In the genomic region with DNA sequence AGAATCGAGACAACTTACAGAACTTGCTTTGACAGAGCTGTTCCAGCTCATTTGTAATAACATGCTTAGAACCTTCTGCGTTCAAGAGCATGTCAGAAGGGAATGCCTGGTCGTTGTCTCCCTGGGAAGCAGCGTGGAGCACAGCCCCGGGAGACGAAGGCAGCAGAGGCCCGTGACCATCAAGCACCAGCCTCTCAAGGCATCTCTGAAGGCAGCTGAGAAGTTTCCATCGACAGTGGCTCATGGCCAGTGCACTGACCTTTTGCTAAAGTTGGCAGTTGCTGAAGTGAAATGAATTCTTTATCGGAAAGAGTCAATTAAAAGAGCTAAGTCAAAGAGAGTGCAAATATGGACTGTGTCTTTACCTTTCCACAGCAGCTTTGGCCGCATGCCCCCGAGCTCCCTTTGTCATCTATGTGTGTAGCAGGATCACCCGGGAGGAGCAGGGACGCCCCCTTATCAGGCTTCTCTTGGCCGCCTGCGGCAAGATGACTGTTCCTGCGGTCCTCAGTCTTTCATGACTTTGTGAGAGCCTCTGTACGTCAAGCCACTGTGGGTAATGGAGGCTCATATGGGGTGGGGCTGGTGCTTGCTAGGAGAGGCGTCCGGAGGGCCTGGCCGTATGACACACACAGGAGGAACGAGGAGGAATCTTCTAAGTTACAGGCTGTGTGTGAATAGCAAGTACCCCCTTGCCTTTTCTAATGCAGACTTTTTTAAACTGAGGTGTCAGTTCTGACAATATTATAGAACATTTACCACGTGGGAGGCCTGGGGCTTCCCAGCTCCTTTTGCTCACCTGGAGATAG, we compare ENCODE assay signal across 11 cellular contexts. TPM values are rescaled to one million over a fixed set of nuclear protein-coding genes. Genes with fewer than 3 reads are reported as not detected.
DNase-seq lines count a peak whose midpoint lies in the region; ATAC-seq, FAIRE-seq and TF ChIP-seq lines count a peak whose summit lies in the region.
"Had no signal": no experiment of that assay in that cellular context is flagged by ENCODE, and none has a peak within 500 bp of the region (broad histone marks: within the 10 kb centered on the region; RNA-seq: fewer than 3 reads in every experiment).

No MANE protein-coding gene starts in this region.

- no peak overlapping the region for H3K4me2 ChIP-seq in astrocyte (ENCODE audit: low read length)

- ATAC-seq in right cardiac atrium: peak; percentile 76 to 93
- no peak for ATAC-seq in stimulated activated effector memory CD8-positive, alpha-beta T cell treated with anti-CD3 and anti-CD28 coated beads, Interleukin-12 subunit alpha, Interleukin-12 subunit beta, amount 100 ng/mL, for 72 hours
- ATAC-seq: naive thymus-derived CD8-positive, alpha-beta T cell had no signal

- no peak overlapping the region for H3K9ac ChIP-seq in astrocyte (ENCODE audit: low read length)

- H3K36me3 Mint-ChIP-seq in astrocyte (ENCODE audit: low read depth, unreplicated experiment): peaks cover 6% of the 10 kb centered on the region
- no peaks in the 10 kb centered on the region for H3K36me3 Mint-ChIP-seq in stimulated activated effector memory CD8-positive, alpha-beta T cell treated with anti-CD3 and anti-CD28 coated beads, Interleukin-12 subunit alpha, Interleukin-12 subunit beta, amount 100 ng/mL, for 72 hours
- H3K36me3 Mint-ChIP-seq: naive thymus-derived CD8-positive, alpha-beta T cell had no signal

- 50% methylated on average over 22 of the region's 22 CpGs for WGBS in right cardiac atrium
- WGBS in sigmoid colon, 2 donors: 83% methylated on average over 22 of the region's 22 CpGs

- peaks cover 93% of the 10 kb centered on the region for H4K20me1 ChIP-seq in astrocyte (ENCODE audit: insufficient read depth, low read length)

- H3K79me2 ChIP-seq in astrocyte (ENCODE audit: insufficient read depth, low read length): peaks cover 83% of the 10 kb centered on the region

- TF ChIP-seq POLR2A in sigmoid colon (IDR thresholded peaks at IDR 0.05): no peak

- H3K4me3 ChIP-seq in HL-60 (replicated peaks; ENCODE audit: insufficient read depth, low read length) (no peak overlapping the region), astrocyte (ENCODE audit: insufficient read depth, low read depth, low read length) (no peak overlapping the region), right cardiac atrium (ENCODE audit: low read length) (no peak overlapping the region), sigmoid colon (peak overlapping the region in 1 of 4 donors; percentile 3)

- no peaks in the 10 kb centered on the region for H3K9me3 ChIP-seq in astrocyte (ENCODE audit: insufficient read depth, low read depth, low read length)
- H3K9me3 ChIP-seq in right cardiac atrium (ENCODE audit: control insufficient read depth, low read length): no peaks in the 10 kb centered on the region
- no peaks in the 10 kb centered on the region for H3K9me3 ChIP-seq in sigmoid colon

- H3K4me3 Mint-ChIP-seq in astrocyte (ENCODE audit: unreplicated experiment): no peak overlapping the region
- no peak overlapping the region for H3K4me3 Mint-ChIP-seq in stimulated activated effector memory CD8-positive, alpha-beta T cell treated with anti-CD3 and anti-CD28 coated beads, Interleukin-12 subunit alpha, Interleukin-12 subunit beta, amount 100 ng/mL, for 72 hours
- H3K4me3 Mint-ChIP-seq: activated B cell treated with CpG ODN at 0.5 μM for 24 hours had no signal

- H2AFZ ChIP-seq in astrocyte (ENCODE audit: low read depth, low read length): no peak overlapping the region

- TF ChIP-seq CTCF in HL-60 (IDR thresholded peaks at IDR 0.05; ENCODE audit: insufficient read depth, low read length) (no peak), astrocyte (IDR thresholded peaks at IDR 0.05; ENCODE audit: insufficient read depth, low read depth, low read length) (no peak), sigmoid colon (IDR thresholded peaks at IDR 0.05) (no peak)

- no peaks in the 10 kb centered on the region for H3K27me3 Mint-ChIP-seq in astrocyte (ENCODE audit: low read depth, unreplicated experiment)

- H3K36me3 ChIP-seq in astrocyte (ENCODE audit: insufficient read depth, low read length): no peaks in the 10 kb centered on the region
- no peaks in the 10 kb centered on the region for H3K36me3 ChIP-seq in sigmoid colon

- intact Hi-C loops in right cardiac atrium (cut with DNase I) (no loop called here), sigmoid colon (cut with DNase I) (no loop called here)

- no peak for DNase-seq in HL-60 (ENCODE audit: low read depth in 1 of 2, low spot score in 1 of 2)
- peak; percentile 43 for DNase-seq in astrocyte (ENCODE audit: low read depth)
- peak; percentile 88 to 89 (median 88) for DNase-seq in right cardiac atrium
- DNase-seq in sigmoid colon: peak; percentile 87
- no peak for DNase-seq in stimulated activated effector memory CD8-positive, alpha-beta T cell treated with anti-CD3 and anti-CD28 coated beads, Interleukin-12 subunit alpha, Interleukin-12 subunit beta, amount 100 ng/mL, for 72 hours (ENCODE audit: low spot score in 2 of 2)
- no peak for DNase-seq in NOMO-1 treated with dmso at 0.1 percent for 144 hours (lab: John Stamatoyannopoulos, UW; ENCODE audit: unreplicated experiment)
- no peak for DNase-seq in HuH-7.5 (ENCODE audit: low spot score)
- no peak for DNase-seq in activated CD4-positive, CD25-positive, alpha-beta regulatory T cell (lab: John Stamatoyannopoulos, UW)
- DNase-seq: activated B cell treated with CpG ODN at 0.5 μM for 24 hours; activated naive CD4-positive, alpha-beta T cell; naive thymus-derived CD8-positive, alpha-beta T cell had no signal

- no peak overlapping the region for H3K27ac Mint-ChIP-seq in astrocyte (ENCODE audit: unreplicated experiment)
- no peak overlapping the region for H3K27ac Mint-ChIP-seq in stimulated activated effector memory CD8-positive, alpha-beta T cell treated with anti-CD3 and anti-CD28 coated beads, Interleukin-12 subunit alpha, Interleukin-12 subunit beta, amount 100 ng/mL, for 72 hours
- H3K27ac Mint-ChIP-seq: activated B cell treated with CpG ODN at 0.5 μM for 24 hours had no signal

- H3K9me3 Mint-ChIP-seq in astrocyte (ENCODE audit: unreplicated experiment): no peaks in the 10 kb centered on the region
- no peaks in the 10 kb centered on the region for H3K9me3 Mint-ChIP-seq in stimulated activated effector memory CD8-positive, alpha-beta T cell treated with anti-CD3 and anti-CD28 coated beads, Interleukin-12 subunit alpha, Interleukin-12 subunit beta, amount 100 ng/mL, for 72 hours
- H3K9me3 Mint-ChIP-seq: activated B cell treated with CpG ODN at 0.5 μM for 24 hours; naive thymus-derived CD8-positive, alpha-beta T cell had no signal

- H3K4me1 Mint-ChIP-seq in astrocyte (ENCODE audit: low read depth, unreplicated experiment): peaks cover 2% of the 10 kb centered on the region
- peaks cover 20% of the 10 kb centered on the region for H3K4me1 Mint-ChIP-seq in stimulated activated effector memory CD8-positive, alpha-beta T cell treated with anti-CD3 and anti-CD28 coated beads, Interleukin-12 subunit alpha, Interleukin-12 subunit beta, amount 100 ng/mL, for 72 hours

- H3K27ac ChIP-seq in HL-60 (replicated peaks) (peak overlapping the region; percentile 96), astrocyte (ENCODE audit: low read depth, low read length) (no peak overlapping the region), right cardiac atrium (ENCODE audit: low read length) (peak overlapping the region; percentile 77), sigmoid colon (peak overlapping the region; percentile 67 to 86 (median 84))

- H3K4me1 ChIP-seq in astrocyte (ENCODE audit: insufficient read depth, low read length) (peaks cover 5% of the 10 kb centered on the region), right cardiac atrium (ENCODE audit: control insufficient read depth, insufficient read depth, low read length) (peaks cover 11% of the 10 kb centered on the region), sigmoid colon (peaks cover 0 to 94% (median 65%) of the 10 kb centered on the region in 4 donors)

- H3K27me3 ChIP-seq in HL-60 (ENCODE audit: insufficient read depth, poor library complexity, severe bottlenecking) (no peaks in the 10 kb centered on the region), astrocyte (ENCODE audit: insufficient read depth, low read length) (no peaks in the 10 kb centered on the region), right cardiac atrium (ENCODE audit: control insufficient read depth, insufficient read depth) (no peaks in the 10 kb centered on the region), sigmoid colon (no peaks in the 10 kb centered on the region)

- no peak for FAIRE-seq in astrocyte (lab: Jason Lieb, UNC)

- TF ChIP-seq EP300 in sigmoid colon (IDR thresholded peaks at IDR 0.05): peak in 3 of 4 donors; percentile 25 to 68 (median 64)

RNA-seq across cellular contexts. Expression of gene LDHD, which starts 54.2 kb away (rescaled TPM):
- total RNA-seq in astrocyte (not detected in 2 replicates), right cardiac atrium (10 to 100 TPM; 28.2 to 55.9 (median 39.5) TPM), sigmoid colon (1 to 10 TPM; 2.5 to 7.6 (median 7.3) TPM)
- polyA plus RNA-seq in right cardiac atrium (56.5 TPM), sigmoid colon (100 to 1,000 TPM in 1 of 3 donors, 10 to 100 TPM in 2; 66.1 to 114 (median 78.0) TPM)
- total RNA-seq: activated B cell treated with CpG ODN at 0.5 μM for 24 hours; naive thymus-derived CD8-positive, alpha-beta T cell had no signal
- polyA plus RNA-seq: naive thymus-derived CD8-positive, alpha-beta T cell had no signal

Comparison
In these comparisons a context has a peak if more than half of its experiments do, and no peak if none do; other contexts are left out.
1. DNase-seq: peak in astrocyte (single experiment), right cardiac atrium (3 of 3) and sigmoid colon (single experiment); none in HL-60 (0 of 2), stimulated activated effector memory CD8-positive, alpha-beta T cell treated with anti-CD3 and anti-CD28 coated beads, Interleukin-12 subunit alpha, Interleukin-12 subunit beta, amount 100 ng/mL, for 72 hours (0 of 2), NOMO-1 treated with dmso at 0.1 percent for 144 hours (single experiment), HuH-7.5 (single experiment) and activated CD4-positive, CD25-positive, alpha-beta regulatory T cell (0 of 4).